Comparison of ENCODE assay signal across 8 cellular contexts in the genomic region with DNA sequence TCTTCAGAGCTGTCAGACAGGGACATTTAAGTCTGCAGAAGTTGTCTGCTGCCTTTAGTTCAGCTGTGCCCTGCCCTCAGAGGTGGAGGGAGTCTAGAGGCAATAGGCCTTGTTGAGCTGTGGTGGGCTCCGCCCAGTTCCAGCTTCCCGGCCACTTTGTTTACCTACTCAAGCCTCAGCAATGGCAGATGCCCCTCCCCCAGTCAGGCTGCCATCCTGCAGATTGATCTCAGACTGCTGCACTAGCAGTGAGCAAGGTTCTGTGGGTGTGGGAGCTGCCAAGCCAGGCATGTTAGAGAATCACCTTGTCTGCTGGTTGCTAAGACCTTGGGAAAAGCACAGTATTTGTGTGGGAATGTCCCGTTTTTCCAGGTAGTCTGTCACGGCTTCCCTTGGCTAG. TPM values are rescaled to one million over a fixed set of nuclear protein-coding genes. Genes with fewer than 3 reads are reported as not detected.
DNase-seq lines count a peak whose midpoint lies in the region; ATAC-seq, FAIRE-seq and TF ChIP-seq lines count a peak whose summit lies in the region.
"Not testable (repeated sequence)": the region's sequence is repeated elsewhere in the genome, so short reads cannot be mapped to it uniquely, and the experiment has no call there.

No MANE protein-coding gene starts in this region.

- TF ChIP-seq CTCF in HEK293 (tag by site-specific recombination; IDR thresholded peaks at IDR 0.05); WTC11 (IDR thresholded peaks at IDR 0.05); foreskin keratinocyte (conservative IDR thresholded peaks at IDR 0.05); HepG2 (CRISPR knock-in tag; IDR thresholded peaks at IDR 0.05); stomach (IDR thresholded peaks at IDR 0.05): not testable (repeated sequence)

- intact Hi-C loops in HepG2 (cut with micrococcal nuclease; ENCODE audit: unreplicated experiment); stomach (cut with DNase I; ENCODE audit: low total_unique reads): not testable (repeated sequence)

- H3K9me3 Mint-ChIP-seq in WTC11: not testable (repeated sequence)

- H2AFZ ChIP-seq in HepG2 (ENCODE audit: low read length): peak overlapping the region; percentile 43

- not testable (repeated sequence) for H3K27me3 ChIP-seq in foreskin keratinocyte; HepG2 (ENCODE audit: control insufficient read depth in 1 of 2, insufficient read depth in 2 of 2, low read length in 2 of 2); stomach

- H3K9me3 ChIP-seq in HEK293 (ENCODE audit: control insufficient read depth, insufficient read depth, low read depth, low read length); HepG2 (ENCODE audit: low read length); stomach: not testable (repeated sequence)

- not testable (repeated sequence) for H3K4me3 Mint-ChIP-seq in WTC11

- not testable (repeated sequence) for TF ChIP-seq EP300 in HepG2 (IDR thresholded peaks at IDR 0.05; ENCODE audit: low read depth in 2 of 2, low read length in 2 of 2); HepG2 (CRISPR knock-in tag; IDR thresholded peaks at IDR 0.05; ENCODE audit: borderline replicate concordance); stomach (IDR thresholded peaks at IDR 0.05)

- 0% methylated on average over 2 of the region's 4 CpGs for WGBS in HepG2 (ENCODE audit: low lambda C conversion rate)
- WGBS in stomach, 5 donors: 39 to 67% (median 57%) methylated on average over 1 to 4 of the region's 4 CpGs

- H3K4me1 ChIP-seq in HEK293 (ENCODE audit: control insufficient read depth, insufficient read depth, low read length); foreskin keratinocyte; stomach: not testable (repeated sequence)
- H3K4me1 ChIP-seq in HepG2 (ENCODE audit: insufficient read depth, low read length): peaks cover 13% of the 10 kb centered on the region

- peak; percentile 33 for DNase-seq in Caki2 (ENCODE audit: low read depth)
- peak; percentile 8 for DNase-seq in NCI-H510A treated with DMSO at 0.1 percent for 48 hours (lab: John Stamatoyannopoulos, UW)
- DNase-seq in OCI-M1 (lab: John Stamatoyannopoulos, UW): peak; percentile 40
- DNase-seq in WTC11 (ENCODE audit: low spot score): peak; percentile 19
- DNase-seq in foreskin keratinocyte: not testable (repeated sequence)
- DNase-seq in HepG2 (ENCODE audit: low spot score): peak; percentile 62
- DNase-seq in stomach: peak; percentile 39

- ATAC-seq in WTC11: not testable (repeated sequence)
- peak; percentile 54 for ATAC-seq in foreskin keratinocyte
- peak; percentile 92 for ATAC-seq in HepG2

- H3K9ac ChIP-seq in HepG2 (ENCODE audit: insufficient read depth, low read depth, low read length): not testable (repeated sequence)

- not testable (repeated sequence) for H3K79me2 ChIP-seq in HepG2 (ENCODE audit: insufficient read depth, low read length)

- CTCF ChIA-PET in HEK293 (lab: Yijun Ruan, JAX): interaction anchor here (0.7 kb wide), 1 partner anchor 103 kb away, joined by 4 read pairs; no protein-coding TSS in a partner anchor
- CTCF ChIA-PET in WTC11 (lab: Charles Lee); HepG2 (lab: Yijun Ruan, JAX; ENCODE audit: low intra/inter-chr PET ratio, low total read pairs): not testable (repeated sequence)

- TF ChIP-seq POLR2A in HepG2 (IDR thresholded peaks at IDR 0.05; ENCODE audit: insufficient read depth in 1 of 2, low read depth in 2 of 2, low read length in 2 of 2); stomach (IDR thresholded peaks at IDR 0.05): not testable (repeated sequence)

- POLR2A ChIA-PET in HEK293 (lab: Yijun Ruan, JAX); WTC11 (lab: Charles Lee): not testable (repeated sequence)
- POLR2A ChIA-PET in HepG2 (lab: Yijun Ruan, JAX): interaction anchor here (1.0 kb wide), 1 partner anchor 146 kb away, joined by 4 read pairs; a partner anchor contains a TSS

- H3K4me3 ChIP-seq in HEK293 (ENCODE audit: low read depth, low read length); stomach: not testable (repeated sequence)
- peak overlapping the region in 2 of 3 experiments; percentile 32 to 49; a peak in 4 of 6 replicates for H3K4me3 ChIP-seq in HepG2 (replicated peaks in 1 of 3; ENCODE audit: insufficient read depth in 1 of 3, low read depth in 2 of 3, low read length in 3 of 3)

- not testable (repeated sequence) for H3K4me1 Mint-ChIP-seq in WTC11

- not testable (repeated sequence) for H3K27ac ChIP-seq in HEK293 (ENCODE audit: extremely low read depth, low read depth, low read length); foreskin keratinocyte; HepG2 (ENCODE audit: extremely low read length, insufficient read depth, low read length); stomach

- FAIRE-seq in HepG2 (lab: Jason Lieb, UNC): peak; percentile 37

- H3K36me3 ChIP-seq in HEK293 (ENCODE audit: control insufficient read depth in 2 of 2, insufficient read depth in 1 of 2, low read length in 2 of 2); HepG2 (replicated peaks in 1 of 2; ENCODE audit: control insufficient read depth in 1 of 2, insufficient read depth in 2 of 2, low read length in 2 of 2); stomach: not testable (repeated sequence)

- H3K27me3 Mint-ChIP-seq in WTC11 (ENCODE audit: low read depth): not testable (repeated sequence)

- in situ Hi-C loops in Caki2 (cut with HindIII; ENCODE audit: low pct_unique_long_range_greater_than_20kb, low sequenced_read_pairs); HepG2 (cut with HindIII; ENCODE audit: extremely low pct_ligation_motif_present, low pct_unique_long_range_greater_than_20kb): not testable (repeated sequence)

- TF ChIP-seq RAD21 in HepG2 (CRISPR knock-in tag; IDR thresholded peaks at IDR 0.05): not testable (repeated sequence)

- not testable (repeated sequence) for BruUV-seq in HepG2 (replicated peaks; lab: Mats Ljungman, UMichigan)

- not testable (repeated sequence) for H3K27ac Mint-ChIP-seq in WTC11

- H3K36me3 Mint-ChIP-seq in WTC11: not testable (repeated sequence)

- not testable (repeated sequence) for H4K20me1 ChIP-seq in HepG2 (ENCODE audit: insufficient read depth, low read length)

- H3K4me2 ChIP-seq in HepG2 (ENCODE audit: low read depth, low read length): peak overlapping the region; percentile 69

TF ChIP-seq in HEK293, 187 proteins besides CTCF, POLR2A, EP300 and RAD21:
- peak; percentile 34; the same call in 1 of the 2 replicates for TF ChIP-seq KLF1 (tag by site-specific recombination; IDR thresholded peaks at IDR 0.05)

TF ChIP-seq in WTC11, 78 proteins besides CTCF, POLR2A, EP300 and RAD21:
- 0 out of 2 replicates have a peak, but pooled peaks have one; percentile 17 for TF ChIP-seq GABPB1 (CRISPR knock-in tag; IDR thresholded peaks at IDR 0.05)

RNA-seq across cellular contexts. Expression of a gene that starts 46.1 kb away (rescaled TPM):
- total RNA-seq in Caki2 (2014; rRNA removed; shearing (Covaris generic); ENCODE audit: low replicate concordance): 0.14 TPM in 1 of 2 replicates, not detected in the other
- total RNA-seq in WTC11 (2021) (7.5 to 12.2 TPM (median 9.1 TPM) in 3 replicates), foreskin keratinocyte (0.03 TPM in 1 of 2 replicates, not detected in the other), HepG2 (2016; rRNA removed; fragmentation: Illumina TruSeq; extraction: Trizol) (not detected in 2 replicates), stomach (10 to 100 TPM in 3 of 5 donors, 1 to 10 TPM in 1, under 1 TPM in 1; 0.87 to 89.3 (median 23.3) TPM)
- polyA plus RNA-seq in foreskin keratinocyte (not detected in 2 replicates), HepG2 (2011; rRNA removed) (not detected in 2 replicates), stomach (1 to 10 TPM; 1.4 to 3.4 (median 2.5) TPM)
- total RNA-seq in HepG2 (2016; cell fraction: cytosol; rRNA removed; fragmentation: Illumina TruSeq; extraction: Trizol; ENCODE audit: low read depth): not detected in 2 replicates
- total RNA-seq in HepG2 (2016; cell fraction: insoluble cytoplasmic fraction; rRNA removed; fragmentation: Illumina TruSeq; extraction: Trizol): not detected in 2 replicates
- not detected in 2 replicates for total RNA-seq in HepG2 (2016; cell fraction: membrane; rRNA removed; fragmentation: Illumina TruSeq; extraction: Trizol)
- not detected in 2 replicates for total RNA-seq in HepG2 (2016; cell fraction: nucleus; rRNA removed; fragmentation: Illumina TruSeq; extraction: Trizol)
- polyA plus RNA-seq in HepG2 (2011; cell fraction: cytosol; rRNA removed): not detected in 2 replicates
- polyA plus RNA-seq in HepG2 (2011; cell fraction: nucleus; rRNA removed): 0.05 TPM in 1 of 2 replicates, not detected in the other
- polyA plus RNA-seq in HepG2 (2012): not detected in 2 replicates
- polyA plus RNA-seq in HepG2 (2016; cell fraction: cytosol; fragmentation: Illumina TruSeq; extraction: Trizol; ENCODE audit: low read depth): not detected in 2 replicates
- polyA plus RNA-seq in HepG2 (2016; cell fraction: insoluble cytoplasmic fraction; fragmentation: Illumina TruSeq; extraction: Trizol; ENCODE audit: low read depth): not detected in 2 replicates
- polyA plus RNA-seq in HepG2 (2016; cell fraction: membrane; fragmentation: Illumina TruSeq; extraction: Trizol; ENCODE audit: low read depth): not detected in 2 replicates
- not detected in 2 replicates for polyA plus RNA-seq in HepG2 (2016; cell fraction: nucleus; fragmentation: Illumina TruSeq; extraction: Trizol; ENCODE audit: insufficient read depth, low read depth)
- not detected in 2 replicates for polyA minus RNA-seq in HepG2 (2011; rRNA and poly(A)+ RNA removed; ENCODE audit: low replicate concordance)
- polyA minus RNA-seq in HepG2 (2011; cell fraction: cytosol; rRNA and poly(A)+ RNA removed): not detected in 2 replicates
- polyA minus RNA-seq in HepG2 (2011; cell fraction: nucleus; rRNA and poly(A)+ RNA removed): not detected in 2 replicates
